Comparison of ENCODE assay signal across 24 cellular contexts in the genomic region with DNA sequence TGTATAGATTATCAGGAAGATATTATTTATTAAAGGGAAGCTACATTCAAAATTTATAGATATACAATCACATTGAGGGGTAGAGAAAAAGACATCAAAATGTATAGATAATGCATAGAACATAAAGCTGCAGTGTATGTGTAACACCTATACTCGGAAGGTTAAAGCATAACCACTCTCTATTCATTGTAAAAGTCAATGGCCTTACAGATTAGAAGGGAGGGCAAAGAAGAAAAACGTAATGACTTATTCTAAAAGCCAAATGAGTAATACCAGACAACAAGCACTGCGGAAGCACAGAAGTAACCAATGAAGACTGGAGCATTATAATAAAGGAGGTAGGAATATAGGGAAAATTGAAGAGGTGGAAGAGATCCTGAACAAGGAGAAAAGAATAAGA. TPM values are rescaled to one million over a fixed set of nuclear protein-coding genes. Genes with fewer than 3 reads are reported as not detected.
DNase-seq lines count a peak whose midpoint lies in the region; ATAC-seq and TF ChIP-seq lines count a peak whose summit lies in the region.
"Had no signal": no experiment of that assay in that cellular context is flagged by ENCODE, and none has a peak within 500 bp of the region (broad histone marks: within the 10 kb centered on the region; RNA-seq: fewer than 3 reads in every experiment).

No MANE protein-coding gene starts in this region.

- H3K36me3 Mint-ChIP-seq in activated naive CD4-positive, alpha-beta T cell treated with anti-CD3 and anti-CD28 coated beads, Interleukin-2, amount 50 U/mL, for 24 hours, result peaks cover 17% of the 10 kb centered on the region
- peaks cover 21% of the 10 kb centered on the region for H3K36me3 Mint-ChIP-seq in activated naive CD4-positive, alpha-beta T cell treated with anti-CD3 and anti-CD28 coated beads for 36 hours (ENCODE audit: low read depth)
- peaks cover 37% of the 10 kb centered on the region for H3K36me3 Mint-ChIP-seq in activated B cell treated with CpG ODN at 0.5 μM for 24 hours (ENCODE audit: low read depth)
- peaks cover 36% of the 10 kb centered on the region for H3K36me3 Mint-ChIP-seq in stimulated activated memory B cell treated with anti-CD40 and anti-IgM and Interleukin-4, amounts not matched to agents 10 μg/mL and 1 μg/mL and 100 μg/mL, for 72 hours

- POLR2A ChIA-PET in activated B cell treated with CpG ODN at 0.5 μM for 24 hours (lab: Charles Lee) (interaction anchor here (1.4 kb wide), 1 partner anchor 11 kb away, joined by 3 read pairs; the partner anchor contains the start of gene HBS1L), HEK293T (lab: Yijun Ruan, JAX) (interaction anchor here (1.0 to 1.7 kb wide), 2 partner anchors 9 to 11 kb away, joined by 4 to 7 read pairs; partner anchors contain the start of gene HBS1L)

- H3K27me3 Mint-ChIP-seq in activated naive CD4-positive, alpha-beta T cell treated with anti-CD3 and anti-CD28 coated beads, Interleukin-2, amount 50 U/mL, for 24 hours, result no peaks in the 10 kb centered on the region
- H3K27me3 Mint-ChIP-seq in activated naive CD4-positive, alpha-beta T cell treated with anti-CD3 and anti-CD28 coated beads for 36 hours (ENCODE audit: low read depth), result no peaks in the 10 kb centered on the region
- H3K27me3 Mint-ChIP-seq in activated B cell treated with CpG ODN at 0.5 μM for 24 hours, result no peaks in the 10 kb centered on the region
- H3K27me3 Mint-ChIP-seq in stimulated activated memory B cell treated with anti-CD40 and anti-IgM and Interleukin-4, amounts not matched to agents 10 μg/mL and 1 μg/mL and 100 μg/mL, for 72 hours, result no peaks in the 10 kb centered on the region

- intact Hi-C loops in activated naive CD4-positive, alpha-beta T cell treated with anti-CD3 and anti-CD28 coated beads for 36 hours (cut with micrococcal nuclease), result no loop called here
- intact Hi-C loops in activated B cell treated with CpG ODN at 0.5 μM for 24 hours (cut with micrococcal nuclease), result no loop called here

- no peaks in the 10 kb centered on the region for H3K27me3 ChIP-seq in BLaER1 treated with 17β-estradiol and CSF1 and Interleukin-3, amounts not matched to agents 10 nM and 100 nM

- H3K27ac Mint-ChIP-seq in activated naive CD4-positive, alpha-beta T cell treated with anti-CD3 and anti-CD28 coated beads, Interleukin-2, amount 50 U/mL, for 24 hours, result peak overlapping the region; percentile 26
- H3K27ac Mint-ChIP-seq in activated naive CD4-positive, alpha-beta T cell treated with anti-CD3 and anti-CD28 coated beads for 36 hours, result no peak overlapping the region
- peak overlapping the region; percentile 32 for H3K27ac Mint-ChIP-seq in activated B cell treated with CpG ODN at 0.5 μM for 24 hours
- peak overlapping the region; percentile 25 for H3K27ac Mint-ChIP-seq in stimulated activated memory B cell treated with anti-CD40 and anti-IgM and Interleukin-4, amounts not matched to agents 10 μg/mL and 1 μg/mL and 100 μg/mL, for 72 hours

- H3K36me3 ChIP-seq in BLaER1 treated with 17β-estradiol and CSF1 and Interleukin-3, amounts not matched to agents 10 nM and 100 nM, result peaks cover 46 to 74% (median 55%) of the 10 kb centered on the region in 11 experiments

- H3K4me1 ChIP-seq in BLaER1 treated with 17β-estradiol and CSF1 and Interleukin-3, amounts not matched to agents 10 nM and 100 nM, result peaks cover 33 to 64% (median 53%) of the 10 kb centered on the region in 10 experiments

- no peak overlapping the region; a peak in 1 of 22 replicates for H3K9ac ChIP-seq in BLaER1 treated with 17β-estradiol and CSF1 and Interleukin-3, amounts not matched to agents 10 nM and 100 nM
- H3K9ac ChIP-seq: GM23248, SK-N-SH had no signal

- peaks cover 25 to 77% (median 60%) of the 10 kb centered on the region in 11 experiments; a peak in 20 of 22 replicates for H4K20me1 ChIP-seq in BLaER1 treated with 17β-estradiol and CSF1 and Interleukin-3, amounts not matched to agents 10 nM and 100 nM

- H3K4me3 ChIP-seq in BLaER1 treated with 17β-estradiol and CSF1 and Interleukin-3, amounts not matched to agents 10 nM and 100 nM, result no peak overlapping the region
- H3K4me3 ChIP-seq: GM23248, K562 had no signal

- DNase-seq in activated naive CD4-positive, alpha-beta T cell treated with anti-CD3 and anti-CD28 coated beads for 36 hours, result no peak
- DNase-seq in activated B cell treated with CpG ODN at 0.5 μM for 24 hours (no peak), NCI-H1092 treated with DMSO at 0.1 percent for 48 hours (lab: John Stamatoyannopoulos, UW) (no peak), HEK293T (ENCODE audit: extremely low spot score) (no peak)
- DNase-seq: COR-L47; DMS53; GM23248; H7; Kasumi-1; MV-4-11; NCI-H1105 treated with DMSO at 0.1 percent for 48 hours; NCI-H146; NCI-H2029; NCI-H446; NCI-H526; NCI-H82; NK-92 treated with Interleukin-12 subunit alpha and Interleukin-12 subunit beta, amount 100 ng/mL, for 24 hours; PC-3; SK-N-SH had no signal

- H3K4me1 Mint-ChIP-seq in activated naive CD4-positive, alpha-beta T cell treated with anti-CD3 and anti-CD28 coated beads, Interleukin-2, amount 50 U/mL, for 24 hours, result peaks cover 76% of the 10 kb centered on the region
- H3K4me1 Mint-ChIP-seq in activated naive CD4-positive, alpha-beta T cell treated with anti-CD3 and anti-CD28 coated beads for 36 hours (ENCODE audit: low read depth), result peaks cover 64% of the 10 kb centered on the region
- peaks cover 41% of the 10 kb centered on the region for H3K4me1 Mint-ChIP-seq in activated B cell treated with CpG ODN at 0.5 μM for 24 hours
- H3K4me1 Mint-ChIP-seq in stimulated activated memory B cell treated with anti-CD40 and anti-IgM and Interleukin-4, amounts not matched to agents 10 μg/mL and 1 μg/mL and 100 μg/mL, for 72 hours, result peaks cover 43% of the 10 kb centered on the region

- TF ChIP-seq CTCF in activated B cell treated with CpG ODN at 0.5 μM for 24 hours (IDR thresholded peaks at IDR 0.05), result no peak

- H3K4me2 ChIP-seq in BLaER1 treated with 17β-estradiol and CSF1 and Interleukin-3, amounts not matched to agents 10 nM and 100 nM, result peak overlapping the region; percentile 68 to 92 (median 76); a peak in 21 of 22 replicates
- H3K4me2 ChIP-seq: SK-N-SH had no signal

- no peak for ATAC-seq in activated B cell treated with CpG ODN at 0.5 μM for 24 hours (ENCODE audit: low read depth)
- no peak for ATAC-seq in stimulated activated memory B cell treated with anti-CD40 and anti-IgM and Interleukin-4, amounts not matched to agents 10 μg/mL and 1 μg/mL and 100 μg/mL, for 72 hours
- ATAC-seq: PC-3 had no signal

- CTCF ChIA-PET in activated naive CD4-positive, alpha-beta T cell treated with anti-CD3 and anti-CD28 coated beads for 36 hours (lab: Charles Lee), result interaction anchor here (1.4 kb wide), 1 partner anchor 140 kb away, joined by 6 read pairs; no protein-coding TSS in a partner anchor
- CTCF ChIA-PET in activated B cell treated with CpG ODN at 0.5 μM for 24 hours (lab: Charles Lee), result no interaction called here
- CTCF ChIA-PET in HEK293T (lab: Yijun Ruan, JAX), result no interaction called here

- no peaks in the 10 kb centered on the region for H3K9me3 ChIP-seq in BLaER1 treated with 17β-estradiol and CSF1 and Interleukin-3, amounts not matched to agents 10 nM and 100 nM (replicated peaks in 1 of 11)
- H3K9me3 ChIP-seq: SK-N-SH had no signal

- peak overlapping the region in 2 of 11 experiments; percentile 45 to 60; a peak in 4 of 22 replicates for H3K27ac ChIP-seq in BLaER1 treated with 17β-estradiol and CSF1 and Interleukin-3, amounts not matched to agents 10 nM and 100 nM
- H3K27ac ChIP-seq: GM23248 had no signal

- H3K4me3 Mint-ChIP-seq in activated naive CD4-positive, alpha-beta T cell treated with anti-CD3 and anti-CD28 coated beads, Interleukin-2, amount 50 U/mL, for 24 hours, result no peak overlapping the region
- H3K4me3 Mint-ChIP-seq in activated naive CD4-positive, alpha-beta T cell treated with anti-CD3 and anti-CD28 coated beads for 36 hours, result no peak overlapping the region
- H3K4me3 Mint-ChIP-seq in activated B cell treated with CpG ODN at 0.5 μM for 24 hours, result no peak overlapping the region
- no peak overlapping the region for H3K4me3 Mint-ChIP-seq in stimulated activated memory B cell treated with anti-CD40 and anti-IgM and Interleukin-4, amounts not matched to agents 10 μg/mL and 1 μg/mL and 100 μg/mL, for 72 hours
- H3K4me3 Mint-ChIP-seq: CD14-positive monocyte had no signal

- no peaks in the 10 kb centered on the region for H3K9me3 Mint-ChIP-seq in activated naive CD4-positive, alpha-beta T cell treated with anti-CD3 and anti-CD28 coated beads, Interleukin-2, amount 50 U/mL, for 24 hours
- H3K9me3 Mint-ChIP-seq in activated naive CD4-positive, alpha-beta T cell treated with anti-CD3 and anti-CD28 coated beads for 36 hours, result no peaks in the 10 kb centered on the region
- H3K9me3 Mint-ChIP-seq in activated B cell treated with CpG ODN at 0.5 μM for 24 hours, result no peaks in the 10 kb centered on the region
- no peaks in the 10 kb centered on the region for H3K9me3 Mint-ChIP-seq in stimulated activated memory B cell treated with anti-CD40 and anti-IgM and Interleukin-4, amounts not matched to agents 10 μg/mL and 1 μg/mL and 100 μg/mL, for 72 hours
- H3K9me3 Mint-ChIP-seq: CD14-positive monocyte had no signal

TF ChIP-seq in HEK293T, 16 proteins besides CTCF, POLR2A, EP300 and RAD21 (continues in another document):
- TF ChIP-seq, protein P1, sequence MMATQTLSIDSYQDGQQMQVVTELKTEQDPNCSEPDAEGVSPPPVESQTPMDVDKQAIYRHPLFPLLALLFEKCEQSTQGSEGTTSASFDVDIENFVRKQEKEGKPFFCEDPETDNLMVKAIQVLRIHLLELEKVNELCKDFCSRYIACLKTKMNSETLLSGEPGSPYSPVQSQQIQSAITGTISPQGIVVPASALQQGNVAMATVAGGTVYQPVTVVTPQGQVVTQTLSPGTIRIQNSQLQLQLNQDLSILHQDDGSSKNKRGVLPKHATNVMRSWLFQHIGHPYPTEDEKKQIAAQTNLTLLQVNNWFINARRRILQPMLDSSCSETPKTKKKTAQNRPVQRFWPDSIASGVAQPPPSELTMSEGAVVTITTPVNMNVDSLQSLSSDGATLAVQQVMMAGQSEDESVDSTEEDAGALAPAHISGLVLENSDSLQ (IDR thresholded peaks at IDR 0.05), result no peak
- no peak for TF ChIP-seq SP1 (IDR thresholded peaks at IDR 0.05)
- TF ChIP-seq ELF4 (IDR thresholded peaks at IDR 0.05), result no peak
- no peak for TF ChIP-seq SUZ12 (IDR thresholded peaks at IDR 0.05)
- no peak for TF ChIP-seq LEF1 (IDR thresholded peaks at IDR 0.05; ENCODE audit: borderline replicate concordance)
- no peak for TF ChIP-seq HDGF (IDR thresholded peaks at IDR 0.05; ENCODE audit: borderline replicate concordance)
- no peak for TF ChIP-seq FOXA1 (IDR thresholded peaks at IDR 0.05)
- TF ChIP-seq ZNF384 (IDR thresholded peaks at IDR 0.05), result no peak
- TF ChIP-seq ARNT (IDR thresholded peaks at IDR 0.05), result no peak
- no peak for TF ChIP-seq FOXK2 (IDR thresholded peaks at IDR 0.05)
- no peak for TF ChIP-seq NFRKB (IDR thresholded peaks at IDR 0.05)
- no peak for TF ChIP-seq CTBP1 (IDR thresholded peaks at IDR 0.05; ENCODE audit: borderline replicate concordance)
- no peak for TF ChIP-seq TARDBP (IDR thresholded peaks at IDR 0.05)
- TF ChIP-seq L3MBTL2 (conservative IDR thresholded peaks at IDR 0.05), result no peak

RNA-seq across cellular contexts. Expression of gene HBS1L, which starts 11.3 kb away (rescaled TPM):
- 100 to 1,000 TPM; 150 to 153 TPM for total RNA-seq in activated naive CD4-positive, alpha-beta T cell treated with anti-CD3 and anti-CD28 coated beads for 36 hours
- 60.2 and 67.5 TPM in 2 replicates for total RNA-seq in activated B cell treated with CpG ODN at 0.5 μM for 24 hours
